Comparison of ENCODE assay signal across 1 cellular context in genomic region chr1:101188311-101188710, GRCh38.
TF ChIP-seq lines count a peak whose summit lies in the region.

No MANE protein-coding gene starts in this region.

TF ChIP-seq in WTC11, 78 proteins besides CTCF, POLR2A, EP300 and RAD21 (continued from another document):
- TF ChIP-seq MLX (CRISPR knock-in tag; IDR thresholded peaks at IDR 0.05) (no peak), PRDM15 (CRISPR knock-in tag; IDR thresholded peaks at IDR 0.05) (no peak)
